8 cellular contexts compared by ENCODE assay signal in the genomic region with DNA sequence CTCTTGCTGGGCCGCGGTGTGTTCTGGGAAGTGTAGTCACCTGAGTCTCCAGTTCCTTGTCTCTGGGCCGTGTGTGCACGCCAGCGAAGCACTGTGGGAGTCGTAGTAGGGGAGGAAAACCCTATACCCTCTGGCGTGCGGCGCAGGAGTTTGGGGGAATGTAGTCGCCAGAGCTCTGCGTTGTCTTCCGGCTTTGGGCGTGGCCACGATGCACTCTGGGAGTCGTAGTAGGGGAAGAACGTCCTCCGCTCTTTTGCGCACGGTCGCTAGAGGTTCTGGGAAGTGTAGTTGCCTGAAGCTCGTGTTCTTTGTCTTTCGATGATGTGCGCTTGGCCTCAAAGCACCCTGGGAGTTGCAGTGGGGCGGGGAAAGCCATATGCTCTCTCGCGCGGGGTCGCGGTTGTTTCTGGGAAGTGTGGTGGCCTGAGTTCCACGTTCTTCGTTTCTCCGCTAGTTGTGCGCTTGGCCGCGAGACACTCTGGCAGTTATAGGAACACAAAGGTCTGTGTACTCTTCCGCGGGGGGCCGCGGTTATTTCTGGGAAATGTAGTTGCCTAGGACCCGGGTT. TPM values are rescaled to one million over a fixed set of nuclear protein-coding genes. Genes with fewer than 3 reads are reported as not detected.
DNase-seq lines count a peak whose midpoint lies in the region; ATAC-seq and TF ChIP-seq lines count a peak whose summit lies in the region.

No MANE protein-coding gene starts in this region.

- TF ChIP-seq CTCF in lung (IDR thresholded peaks at IDR 0.05; ENCODE audit: control extremely low read depth, extremely low read depth) = no peak

- CTCF ChIA-PET in CD4-positive, alpha-beta memory T cell (lab: Charles Lee; ENCODE audit: partially characterized antibody) = interaction anchor here (0.7 to 3.3 kb wide), 4 partner anchors 50 to 174 kb away, joined by 4 to 20 read pairs (median 4); a partner anchor contains a TSS
- CTCF ChIA-PET in activated CD8-positive, alpha-beta T cell treated with anti-CD3 and anti-CD28 coated beads, Interleukin-2, amount 10 ng/mL, durations not matched to agents 7 days and 5 days (lab: Charles Lee) = interaction anchor here (0.9 to 1.0 kb wide), 2 partner anchors 64 to 101 kb away, joined by 4 to 6 read pairs; a partner anchor contains a TSS

- H3K4me1 Mint-ChIP-seq in CD4-positive, alpha-beta memory T cell = peaks cover 0 to 10% (median 5%) of the 10 kb centered on the region in 4 donors
- H3K4me1 Mint-ChIP-seq in activated CD8-positive, alpha-beta T cell treated with anti-CD3 and anti-CD28 coated beads, Interleukin-2, amount 10 ng/mL, durations not matched to agents 7 days and 5 days (ENCODE audit: low read depth) = peaks cover 16% of the 10 kb centered on the region

- peak; percentile 97 to 99 (median 98) for DNase-seq in CD4-positive, alpha-beta memory T cell
- DNase-seq in NCI-H82 treated with DMSO at 0.1 percent for 48 hours (lab: John Stamatoyannopoulos, UW; ENCODE audit: unreplicated experiment) = peak; percentile 99
- DNase-seq in activated CD8-positive, alpha-beta T cell treated with anti-CD3 and anti-CD28 coated beads, Interleukin-2, amount 10 ng/mL, durations not matched to agents 7 days and 5 days = peak; percentile 98
- peak; percentile 92 to 94 (median 94) for DNase-seq in effector memory CD4-positive, alpha-beta T cell
- peak; percentile 98 for DNase-seq in lung (ENCODE audit: low spot score)
- DNase-seq in stimulated activated CD4-positive, alpha-beta T cell treated with anti-CD3 and anti-CD28 coated beads, TNF-alpha, amount 100 ng/mL, for 4 hours (ENCODE audit: low read depth in 3 of 3) = peak; percentile 87 to 94 (median 94)

- peak; percentile 80 for ATAC-seq in GM19397 (IDR thresholded peaks at IDR 0.05; ENCODE audit: unreplicated experiment)
- peak; percentile 61 for ATAC-seq in HG03565 (IDR thresholded peaks at IDR 0.05; ENCODE audit: unreplicated experiment)
- peak; percentile 84 for ATAC-seq in activated CD8-positive, alpha-beta T cell treated with anti-CD3 and anti-CD28 coated beads, Interleukin-2, amount 10 ng/mL, durations not matched to agents 7 days and 5 days
- ATAC-seq in lung (ENCODE audit: insufficient read depth, low FRiP score) = peak; percentile 91

- no peaks in the 10 kb centered on the region for H3K27me3 ChIP-seq in CD4-positive, alpha-beta memory T cell (ENCODE audit: insufficient read depth, low read length)
- H3K27me3 ChIP-seq in effector memory CD4-positive, alpha-beta T cell (replicated peaks; ENCODE audit: control insufficient read depth, insufficient read depth, low read length, poor library complexity, severe bottlenecking) = no peaks in the 10 kb centered on the region
- H3K27me3 ChIP-seq in lung (ENCODE audit: control insufficient read depth, insufficient read depth) = no peaks in the 10 kb centered on the region

- POLR2A ChIA-PET in CD4-positive, alpha-beta memory T cell (lab: Charles Lee; ENCODE audit: partially characterized antibody) = interaction anchor here (0.7 to 2.6 kb wide), 15 partner anchors 9 to 320 kb away, joined by 3 to 33 read pairs (median 5); a partner anchor contains a TSS
- POLR2A ChIA-PET in activated CD8-positive, alpha-beta T cell treated with anti-CD3 and anti-CD28 coated beads, Interleukin-2, amount 10 ng/mL, durations not matched to agents 7 days and 5 days (lab: Charles Lee) = interaction anchor here (0.7 to 1.1 kb wide), 3 partner anchors 42 to 94 kb away, joined by 3 to 6 read pairs (median 4); a partner anchor contains a TSS

- peaks cover 47% of the 10 kb centered on the region in 2 donors for H3K36me3 Mint-ChIP-seq in CD4-positive, alpha-beta memory T cell
- peaks cover 57% of the 10 kb centered on the region for H3K36me3 Mint-ChIP-seq in activated CD8-positive, alpha-beta T cell treated with anti-CD3 and anti-CD28 coated beads, Interleukin-2, amount 10 ng/mL, durations not matched to agents 7 days and 5 days (ENCODE audit: low read depth)

- peaks cover 4 to 76% (median 68%) of the 10 kb centered on the region in 8 donors for H3K9me3 Mint-ChIP-seq in CD4-positive, alpha-beta memory T cell
- H3K9me3 Mint-ChIP-seq in activated CD8-positive, alpha-beta T cell treated with anti-CD3 and anti-CD28 coated beads, Interleukin-2, amount 10 ng/mL, durations not matched to agents 7 days and 5 days (ENCODE audit: insufficient read depth) = peaks cover 44% of the 10 kb centered on the region

- H3K36me3 ChIP-seq in CD4-positive, alpha-beta memory T cell (ENCODE audit: insufficient read depth, low read length) = peaks cover 31% of the 10 kb centered on the region
- peaks cover 24% of the 10 kb centered on the region for H3K36me3 ChIP-seq in effector memory CD4-positive, alpha-beta T cell (ENCODE audit: control insufficient read depth, insufficient read depth, low read length)
- H3K36me3 ChIP-seq in lung (ENCODE audit: control insufficient read depth in 2 of 2, insufficient read depth in 2 of 2, low read length in 2 of 2) = peaks cover 12 to 27% of the 10 kb centered on the region in 2 donors

- H3K27ac Mint-ChIP-seq in CD4-positive, alpha-beta memory T cell = no peak overlapping the region
- no peak overlapping the region for H3K27ac Mint-ChIP-seq in activated CD8-positive, alpha-beta T cell treated with anti-CD3 and anti-CD28 coated beads, Interleukin-2, amount 10 ng/mL, durations not matched to agents 7 days and 5 days

- intact Hi-C loops in CD4-positive, alpha-beta memory T cell (cut with micrococcal nuclease) = loop anchor here (1.0 to 5.0 kb wide), 9 partner anchors 43 to 393 kb away; a partner anchor contains a TSS

- peak overlapping the region; percentile 100 for H3K27ac ChIP-seq in CD4-positive, alpha-beta memory T cell (ENCODE audit: low read depth, low read length)
- peak overlapping the region; percentile 97 for H3K27ac ChIP-seq in effector memory CD4-positive, alpha-beta T cell (ENCODE audit: insufficient read depth, low read length, poor library complexity, severe bottlenecking)
- peak overlapping the region; percentile 96 to 98 for H3K27ac ChIP-seq in lung (ENCODE audit: low read depth in 1 of 2, low read length in 1 of 2)

- peak overlapping the region; percentile 59 to 76 for H3K4me3 ChIP-seq in CD4-positive, alpha-beta memory T cell (ENCODE audit: low read length in 2 of 2)
- peak overlapping the region; percentile 63 for H3K4me3 ChIP-seq in effector memory CD4-positive, alpha-beta T cell (ENCODE audit: insufficient read depth, low read depth, low read length, poor library complexity, severe bottlenecking)
- H3K4me3 ChIP-seq in lung = peak overlapping the region; percentile 78

- H3K4me3 Mint-ChIP-seq in CD4-positive, alpha-beta memory T cell = no peak overlapping the region
- H3K4me3 Mint-ChIP-seq in activated CD8-positive, alpha-beta T cell treated with anti-CD3 and anti-CD28 coated beads, Interleukin-2, amount 10 ng/mL, durations not matched to agents 7 days and 5 days = no peak overlapping the region

- H3K4me1 ChIP-seq in CD4-positive, alpha-beta memory T cell (ENCODE audit: insufficient read depth, low read length) = peaks cover 13% of the 10 kb centered on the region
- no peaks in the 10 kb centered on the region for H3K4me1 ChIP-seq in effector memory CD4-positive, alpha-beta T cell (ENCODE audit: control insufficient read depth, insufficient read depth, low read length, poor library complexity, severe bottlenecking)
- H3K4me1 ChIP-seq in lung (ENCODE audit: control insufficient read depth in 2 of 2, insufficient read depth in 2 of 2, low read length in 2 of 2) = peaks cover 7 to 12% of the 10 kb centered on the region in 2 donors

- 1% methylated on average over 40 of the region's 40 CpGs for WGBS in lung, 2 donors

- H3K27me3 Mint-ChIP-seq in CD4-positive, alpha-beta memory T cell = no peaks in the 10 kb centered on the region
- no peaks in the 10 kb centered on the region for H3K27me3 Mint-ChIP-seq in activated CD8-positive, alpha-beta T cell treated with anti-CD3 and anti-CD28 coated beads, Interleukin-2, amount 10 ng/mL, durations not matched to agents 7 days and 5 days (ENCODE audit: low read depth)

- H3K9me3 ChIP-seq in CD4-positive, alpha-beta memory T cell (ENCODE audit: control insufficient read depth in 1 of 2, low read length in 2 of 2) = peaks cover 23 to 34% of the 10 kb centered on the region in 2 donors
- H3K9me3 ChIP-seq in effector memory CD4-positive, alpha-beta T cell (ENCODE audit: control insufficient read depth, low read length) = peaks cover 26% of the 10 kb centered on the region
- H3K9me3 ChIP-seq in lung (ENCODE audit: control insufficient read depth in 2 of 2, insufficient read depth in 1 of 2, low read length in 1 of 2) = peaks cover 28 to 30% of the 10 kb centered on the region in 2 donors

RNA-seq across cellular contexts. Expression of a gene that starts 0.6 kb away (rescaled TPM):
- 10 to 100 TPM; 25.2 to 28.2 TPM for total RNA-seq in CD4-positive, alpha-beta memory T cell
- 10 to 100 TPM; 24.6 to 26.2 TPM for polyA plus RNA-seq in CD4-positive, alpha-beta memory T cell
- total RNA-seq in activated CD8-positive, alpha-beta T cell treated with anti-CD3 and anti-CD28 coated beads, Interleukin-2, amount 10 ng/mL, durations not matched to agents 7 days and 5 days = 10 to 100 TPM; 14.1 to 17.1 TPM
- total RNA-seq in lung = 10 to 100 TPM; 14.4 to 57.7 TPM
- 10 to 100 TPM; 11.4 to 14.0 TPM for polyA plus RNA-seq in lung

RNA-seq across cellular contexts. Expression of a gene that starts 42.8 kb away (rescaled TPM):
- 10 to 100 TPM; 42.0 to 46.2 TPM for total RNA-seq in CD4-positive, alpha-beta memory T cell
- 10 to 100 TPM; 15.5 to 15.9 TPM for polyA plus RNA-seq in CD4-positive, alpha-beta memory T cell
- 10 to 100 TPM; 27.2 to 28.7 TPM for total RNA-seq in activated CD8-positive, alpha-beta T cell treated with anti-CD3 and anti-CD28 coated beads, Interleukin-2, amount 10 ng/mL, durations not matched to agents 7 days and 5 days
- 10 to 100 TPM; 16.8 to 52.2 TPM for total RNA-seq in lung
- 1 to 10 TPM; 5.1 to 9.3 TPM for polyA plus RNA-seq in lung

RNA-seq across cellular contexts. Expression of a gene that starts 49.9 kb away (rescaled TPM):
- total RNA-seq in CD4-positive, alpha-beta memory T cell = 1 to 10 TPM; 6.2 to 7.3 TPM
- under 1 TPM; 0.37 to 0.75 TPM for polyA plus RNA-seq in CD4-positive, alpha-beta memory T cell
- 1 to 10 TPM; 1.9 to 2.3 TPM for total RNA-seq in activated CD8-positive, alpha-beta T cell treated with anti-CD3 and anti-CD28 coated beads, Interleukin-2, amount 10 ng/mL, durations not matched to agents 7 days and 5 days
- total RNA-seq in lung = 1 to 10 TPM; 1.3 to 6.2 TPM
- under 1 TPM; 0.26 to 0.93 TPM for polyA plus RNA-seq in lung

RNA-seq across cellular contexts. Expression of a gene that starts 50.3 kb away (rescaled TPM):
- total RNA-seq in CD4-positive, alpha-beta memory T cell = 10 to 100 TPM; 17.4 to 19.6 TPM
- 10 to 100 TPM in 1 of 2 donors, 1 to 10 TPM in 1; 8.1 to 11.3 TPM for polyA plus RNA-seq in CD4-positive, alpha-beta memory T cell
- total RNA-seq in activated CD8-positive, alpha-beta T cell treated with anti-CD3 and anti-CD28 coated beads, Interleukin-2, amount 10 ng/mL, durations not matched to agents 7 days and 5 days = 1 to 10 TPM; 8.1 to 8.5 TPM
- 10 to 100 TPM in 1 of 2 donors, 1 to 10 TPM in 1; 7.0 to 26.2 TPM for total RNA-seq in lung
- 1 to 10 TPM; 3.2 to 6.7 TPM for polyA plus RNA-seq in lung

Comparison
In these comparisons a context has a peak if more than half of its experiments do, and no peak if none do; other contexts are left out.
1. Peak in every context shown above with its lines: DNase-seq, ATAC-seq, H3K4me3 ChIP-seq and H3K27ac ChIP-seq.